Comparison of ENCODE assay signal across 16 cellular contexts in the genomic region with DNA sequence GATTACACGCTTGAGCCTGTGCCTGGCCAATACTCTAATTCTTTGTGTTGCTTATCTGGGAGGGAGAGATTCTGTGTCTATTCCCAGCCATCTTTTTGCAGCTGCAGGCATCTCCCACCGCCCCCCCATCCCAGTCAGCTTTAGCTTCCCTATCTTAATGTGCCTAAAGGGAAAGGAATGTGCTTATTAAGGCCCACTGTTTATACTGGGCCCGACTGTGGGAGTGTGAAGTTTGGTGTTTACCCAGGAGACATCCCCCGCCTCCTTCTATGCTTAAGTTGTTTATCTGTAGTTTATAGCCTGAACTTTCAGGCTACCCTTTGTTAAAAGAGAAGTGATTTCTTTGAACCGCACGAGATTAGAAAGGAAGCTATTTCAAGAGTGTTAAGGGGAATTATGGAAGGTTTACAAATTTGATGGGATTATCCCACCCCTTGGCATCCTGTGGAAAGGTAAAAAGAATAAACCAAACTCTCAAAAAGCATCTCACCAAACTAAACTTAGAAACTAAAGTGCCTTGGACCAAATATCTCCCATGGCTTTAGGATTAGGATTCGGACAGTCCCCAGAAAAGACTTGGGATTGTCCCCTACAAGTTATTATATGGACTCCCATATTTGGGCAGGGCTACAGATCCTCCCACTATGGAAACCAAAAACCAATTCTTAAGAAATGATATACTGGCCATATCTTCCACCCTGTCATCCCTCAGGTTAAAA. TPM values are rescaled to one million over a fixed set of nuclear protein-coding genes. Genes with fewer than 3 reads are reported as not detected.
DNase-seq lines count a peak whose midpoint lies in the region; TF ChIP-seq lines count a peak whose summit lies in the region.
"Had no signal": no experiment of that assay in that cellular context is flagged by ENCODE, and none has a peak within 500 bp of the region (broad histone marks: within the 10 kb centered on the region; RNA-seq: fewer than 3 reads in every experiment).

No MANE protein-coding gene starts in this region.

- H3K79me2 ChIP-seq in fibroblast of lung (ENCODE audit: control insufficient read depth, insufficient read depth, low read length), result no peaks in the 10 kb centered on the region

- H3K4me3 ChIP-seq in HUES48 (ENCODE audit: low read depth, low read length) (no peak overlapping the region), fibroblast of lung (replicated peaks in 1 of 4; ENCODE audit: control extremely low read depth in 1 of 4, insufficient read depth in 1 of 4, low read depth in 3 of 4, low read length in 4 of 4) (peak overlapping the region in 1 of 4 experiments; percentile 12), mesodermal cell (ENCODE audit: extremely low read depth, insufficient read depth, low read length, poor library complexity, severe bottlenecking) (no peak overlapping the region)
- H3K4me3 ChIP-seq: A549, skin epidermis, upper lobe of right lung had no signal

- peak overlapping the region; percentile 26 for H3K4me2 ChIP-seq in fibroblast of lung (ENCODE audit: extremely low read depth, insufficient read depth, low read length)
- H3K4me2 ChIP-seq: A549 had no signal

- H3K27ac ChIP-seq in HUES48 (ENCODE audit: low read depth, low read length) (peak overlapping the region; percentile 69), fibroblast of lung (ENCODE audit: insufficient read depth, low read length) (peak overlapping the region; percentile 81), mesodermal cell (ENCODE audit: low read depth, low read length, severe bottlenecking) (peak overlapping the region; percentile 72)
- H3K27ac ChIP-seq: A549, upper lobe of right lung had no signal

- H3K36me3 ChIP-seq in HUES48 (ENCODE audit: control insufficient read depth, insufficient read depth, low read length), result no peaks in the 10 kb centered on the region
- H3K36me3 ChIP-seq in fibroblast of lung (ENCODE audit: control insufficient read depth, insufficient read depth, low read length), result no peaks in the 10 kb centered on the region
- no peaks in the 10 kb centered on the region for H3K36me3 ChIP-seq in mesodermal cell (ENCODE audit: control insufficient read depth, insufficient read depth, low read length)
- H3K36me3 ChIP-seq: upper lobe of right lung had no signal

- no peak overlapping the region for H2AFZ ChIP-seq in fibroblast of lung (ENCODE audit: low read length)

- peaks cover 26% of the 10 kb centered on the region for H3K4me1 ChIP-seq in HUES48 (ENCODE audit: control insufficient read depth, insufficient read depth, low read length)
- H3K4me1 ChIP-seq in fibroblast of lung (ENCODE audit: control insufficient read depth, extremely low read depth, insufficient read depth, low read length), result peaks cover 9% of the 10 kb centered on the region
- peaks cover 17% of the 10 kb centered on the region for H3K4me1 ChIP-seq in mesodermal cell (ENCODE audit: control insufficient read depth, insufficient read depth, low read length, poor library complexity, severe bottlenecking)
- H3K4me1 ChIP-seq: A549 had no signal

- TF ChIP-seq CTCF in fibroblast of lung (conservative IDR thresholded peaks at IDR 0.05 in 1 of 2, IDR thresholded peaks at IDR 0.05 in 1 of 2; ENCODE audit: low read depth in 1 of 2, low read length in 2 of 2), result no peak

- no peaks in the 10 kb centered on the region for H4K20me1 ChIP-seq in fibroblast of lung (ENCODE audit: control insufficient read depth, extremely low read depth, insufficient read depth, low read length)

- no peaks in the 10 kb centered on the region for H3K9me3 ChIP-seq in HUES48 (ENCODE audit: control insufficient read depth, insufficient read depth, low read length)
- no peaks in the 10 kb centered on the region for H3K9me3 ChIP-seq in fibroblast of lung (ENCODE audit: control insufficient read depth, insufficient read depth, low read depth, low read length)
- no peaks in the 10 kb centered on the region for H3K9me3 ChIP-seq in mesodermal cell (ENCODE audit: control insufficient read depth, low read length)
- H3K9me3 ChIP-seq: A549, upper lobe of right lung had no signal

- H3K9ac ChIP-seq in HUES48 (ENCODE audit: low read depth, low read length), result no peak overlapping the region
- no peak overlapping the region for H3K9ac ChIP-seq in fibroblast of lung (ENCODE audit: insufficient read depth, low read length)

- WGBS in mesodermal cell (ENCODE audit: insufficient coverage in 2 of 2), 2 experiments, result 48 to 64% methylated on average over 3 to 4 of the region's 7 CpGs

- H3K27me3 ChIP-seq in HUES48 (ENCODE audit: control insufficient read depth, insufficient read depth, low read length), result no peaks in the 10 kb centered on the region
- no peaks in the 10 kb centered on the region for H3K27me3 ChIP-seq in fibroblast of lung (ENCODE audit: control insufficient read depth, insufficient read depth, low read length)
- H3K27me3 ChIP-seq: upper lobe of right lung had no signal

- DNase-seq in A172 (ENCODE audit: low spot score) (peak; percentile 50), fibroblast of lung (ENCODE audit: low read depth in 2 of 2) (peak; percentile 76 to 79), NCI-H146 treated with DMSO at 0.1 percent for 48 hours (lab: John Stamatoyannopoulos, UW; ENCODE audit: unreplicated experiment) (no peak)
- no peak for DNase-seq in activated CD4-positive, alpha-beta T cell treated with anti-CD3 and anti-CD28 coated beads for 4 hours
- no peak for DNase-seq in stimulated activated CD4-positive, alpha-beta T cell treated with anti-CD3 and anti-CD28 coated beads, Interleukin-2, amount 100 ng/mL, for 48 hours
- DNase-seq in activated CD4-positive, alpha-beta T cell treated with anti-CD3 and anti-CD28 coated beads for 1 hour, result no peak
- DNase-seq: activated T-cell treated with anti-CD3 and anti-CD28 coated beads for 4 hours, aorta, naive B cell, NCI-H510A, SHP77, upper lobe of right lung had no signal

RNA-seq across cellular contexts. Expression of a gene that starts 25.6 kb away (rescaled TPM):
- 26.5 and 45.0 TPM in 2 replicates for total RNA-seq in A172 (2014; rRNA removed; shearing (Covaris generic))
- total RNA-seq in fibroblast of lung, result 17.7 and 20.0 TPM in 2 replicates
- 10.0 and 10.6 TPM in 2 replicates for polyA plus RNA-seq in fibroblast of lung
- 13.0 and 14.2 TPM in 2 replicates for polyA plus RNA-seq in fibroblast of lung (2012)
- polyA minus RNA-seq in fibroblast of lung (ENCODE audit: low replicate concordance), result 23.0 and 25.8 TPM in 2 replicates
- 36.2 TPM for polyA plus RNA-seq in mesodermal cell (2013, experiment 1 of 2)
- 31.9 TPM for polyA plus RNA-seq in mesodermal cell (2013, experiment 2 of 2)

RNA-seq across cellular contexts. Expression of a gene that starts 58.8 kb away (rescaled TPM):
- 0.24 and 0.43 TPM in 2 replicates for total RNA-seq in A172 (2014; rRNA removed; shearing (Covaris generic))
- under 0.01 TPM in 1 of 2 replicates, not detected in the other for total RNA-seq in fibroblast of lung
- polyA plus RNA-seq in fibroblast of lung, result 0.07 and 0.08 TPM in 2 replicates
- 0.08 TPM in 1 of 2 replicates, not detected in the other for polyA plus RNA-seq in fibroblast of lung (2012)
- polyA minus RNA-seq in fibroblast of lung (ENCODE audit: low replicate concordance), result not detected in 2 replicates
- polyA plus RNA-seq in mesodermal cell (2013, experiment 1 of 2), result 0.22 TPM
- 0.20 TPM for polyA plus RNA-seq in mesodermal cell (2013, experiment 2 of 2)
- polyA plus RNA-seq: A549 had no signal

Comparison
In these comparisons a context has a peak if more than half of its experiments do, and no peak if none do; other contexts are left out.
1. DNase-seq: peak in A172 (single experiment) and fibroblast of lung (2 of 2); none in NCI-H146 treated with DMSO at 0.1 percent for 48 hours (single experiment), activated CD4-positive, alpha-beta T cell treated with anti-CD3 and anti-CD28 coated beads for 4 hours (0 of 2), stimulated activated CD4-positive, alpha-beta T cell treated with anti-CD3 and anti-CD28 coated beads, Interleukin-2, amount 100 ng/mL, for 48 hours (0 of 2) and activated CD4-positive, alpha-beta T cell treated with anti-CD3 and anti-CD28 coated beads for 1 hour (single experiment).
2. Peak in every context shown above with its lines, with median percentiles within 50 percentile points of each other: H3K27ac ChIP-seq.